In the genomic region with DNA sequence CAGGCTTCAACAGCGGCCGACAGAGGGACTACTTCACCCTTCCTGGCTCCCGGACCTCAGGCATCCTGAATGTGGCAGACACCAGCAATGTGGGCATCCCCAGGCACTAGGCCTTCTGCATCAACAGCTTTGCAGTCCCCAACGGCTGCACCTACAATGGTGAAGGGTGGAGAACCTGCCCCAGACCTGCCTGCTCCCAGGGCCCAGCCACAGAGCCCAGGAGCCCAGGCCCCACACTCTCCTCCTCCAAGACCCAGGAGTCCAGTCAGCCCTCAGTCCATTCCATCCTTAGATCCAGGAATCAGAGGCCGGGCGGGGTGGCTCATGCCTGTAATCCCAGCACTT, we compare ENCODE assay signal across 35 cellular contexts. TPM values are rescaled to one million over a fixed set of nuclear protein-coding genes. Genes with fewer than 3 reads are reported as not detected.
"Had no signal": no experiment of that assay in that cellular context is flagged by ENCODE, and none has a peak within 500 bp of the region (broad histone marks: within the 10 kb centered on the region; RNA-seq: fewer than 3 reads in every experiment).

No MANE protein-coding gene starts in this region.

- H3K4me3 ChIP-seq: coronary artery, esophagus muscularis mucosa, gastroesophageal sphincter, heart left ventricle, hepatocyte, left lung, smooth muscle cell, suprapubic skin, transverse colon, upper lobe of right lung, uterus had no signal

- H3K27ac ChIP-seq: coronary artery, esophagus muscularis mucosa, foreskin keratinocyte, gastroesophageal sphincter, heart left ventricle, hepatocyte, left lung, neutrophil, parathyroid adenoma, suprapubic skin, transverse colon, upper lobe of right lung, uterus had no signal

- H2AFZ ChIP-seq: hepatocyte, parathyroid adenoma had no signal

- H3K9me3 ChIP-seq: esophagus muscularis mucosa, gastroesophageal sphincter, left lung, neutrophil, suprapubic skin, transverse colon, upper lobe of right lung, uterus had no signal

- FAIRE-seq: endothelial cell of umbilical vein, islet of Langerhans had no signal

- H3K4me2 ChIP-seq: hepatocyte, smooth muscle cell had no signal

- ATAC-seq: foreskin keratinocyte, gastroesophageal sphincter, heart left ventricle, left cardiac atrium, left lung, sciatic nerve, upper lobe of right lung had no signal

- H3K27me3 ChIP-seq: esophagus muscularis mucosa, foreskin keratinocyte, gastroesophageal sphincter, heart left ventricle, hepatocyte, left lung, neutrophil, suprapubic skin, transverse colon, upper lobe of right lung, uterus had no signal

- H3K36me3 ChIP-seq: esophagus muscularis mucosa, gastroesophageal sphincter, heart left ventricle, left lung, neutrophil, suprapubic skin, transverse colon, upper lobe of right lung, uterus had no signal

- H3K9ac ChIP-seq: parathyroid adenoma had no signal

- DNase-seq: dermis blood vessel endothelial cell; effector memory CD4-positive, alpha-beta T cell; foreskin keratinocyte; heart left ventricle; left cardiac atrium; mammary epithelial cell; mesendoderm; midbrain; naive thymus-derived CD4-positive, alpha-beta T cell; stimulated activated CD4-positive, alpha-beta T cell treated with anti-CD3 and anti-CD28 coated beads, Interleukin-12 subunit alpha, Interleukin-12 subunit beta, amount 100 ng/mL, for 4 hours; stimulated activated CD4-positive, alpha-beta T cell treated with anti-CD3 and anti-CD28 coated beads, Interleukin-1b, Interleukin-23, amount 100 ng/mL, for 48 hours; stimulated activated CD4-positive, alpha-beta T cell treated with anti-CD3 and anti-CD28 coated beads, Interleukin-4, amount 100 ng/mL, for 1 hour; stimulated activated CD8-positive, alpha-beta memory T cell treated with anti-CD3 and anti-CD28 coated beads, Interleukin-4, amount 100 ng/mL, for 48 hours; stimulated activated naive CD4-positive, alpha-beta T cell; stimulated activated naive CD8-positive, alpha-beta T cell treated with anti-CD3 and anti-CD28 coated beads, Interleukin-15, amount 100 ng/mL, for 72 hours; transverse colon; upper lobe of right lung; uterus had no signal

- H3K79me2 ChIP-seq: hepatocyte, parathyroid adenoma had no signal

- H3K4me1 ChIP-seq: esophagus muscularis mucosa, foreskin keratinocyte, gastroesophageal sphincter, heart left ventricle, left lung, parathyroid adenoma, suprapubic skin, transverse colon, upper lobe of right lung, uterus had no signal

RNA-seq across cellular contexts. Expression of a gene that starts 34.5 kb away (rescaled TPM):
- total RNA-seq: endothelial cell of umbilical vein; foreskin keratinocyte; naive thymus-derived CD4-positive, alpha-beta T cell had no signal
- polyA plus RNA-seq: fibroblast of lung; foreskin keratinocyte; mammary epithelial cell; naive thymus-derived CD4-positive, alpha-beta T cell had no signal

RNA-seq across cellular contexts. Expression of a gene that starts 39.6 kb away (rescaled TPM):
- total RNA-seq: endothelial cell of umbilical vein; epithelial cell of proximal tubule; fibroblast of lung; naive thymus-derived CD4-positive, alpha-beta T cell had no signal
- polyA plus RNA-seq: endothelial cell of umbilical vein; fibroblast of lung; naive thymus-derived CD4-positive, alpha-beta T cell; neural cell had no signal

RNA-seq across cellular contexts. Expression of a gene that starts 58.9 kb away (rescaled TPM):
- total RNA-seq: endothelial cell of umbilical vein, epithelial cell of proximal tubule, foreskin keratinocyte, kidney epithelial cell, progenitor cell of endocrine pancreas had no signal
- polyA plus RNA-seq: endothelial cell of umbilical vein; naive thymus-derived CD4-positive, alpha-beta T cell had no signal
